Comparison of ENCODE assay signal across 20 cellular contexts in genomic region chr3:21954709-21955108, GRCh38.
DNase-seq lines count a peak whose midpoint lies in the region; ATAC-seq, FAIRE-seq and TF ChIP-seq lines count a peak whose summit lies in the region.
"Had no signal": no experiment of that assay in that cellular context is flagged by ENCODE, and none has a peak within 500 bp of the region (broad histone marks: within the 10 kb centered on the region; RNA-seq: fewer than 3 reads in every experiment).

No MANE protein-coding gene starts in this region.

- H3K4me3 ChIP-seq in bronchial epithelial cell (ENCODE audit: low read depth, low read length) (no peak overlapping the region), esophagus muscularis mucosa (no peak overlapping the region)
- H3K4me3 ChIP-seq: heart left ventricle, PC-9, right atrium auricular region, SK-N-MC, vagina had no signal

- no peak for TF ChIP-seq CTCF in bronchial epithelial cell (IDR thresholded peaks at IDR 0.05; ENCODE audit: insufficient read depth, low read length, severe bottlenecking)
- no peak for TF ChIP-seq CTCF in esophagus muscularis mucosa (IDR thresholded peaks at IDR 0.05)

- H3K27ac ChIP-seq in esophagus muscularis mucosa (replicated peaks in 1 of 4) = no peak overlapping the region
- H3K27ac ChIP-seq: heart left ventricle, PC-9, right atrium auricular region, SK-N-MC, vagina had no signal

- TF ChIP-seq EP300 in esophagus muscularis mucosa (IDR thresholded peaks at IDR 0.05) = no peak

- ATAC-seq in left lobe of liver = peak; percentile 24
- ATAC-seq in GM21737 (IDR thresholded peaks at IDR 0.05; ENCODE audit: unreplicated experiment) = no peak
- ATAC-seq: activated T-cell treated with anti-CD3 and anti-CD28 coated beads, Interleukin-2, amount 50 U/mL, for 4 hours; heart left ventricle had no signal

- H3K36me3 ChIP-seq in bronchial epithelial cell (ENCODE audit: control insufficient read depth, insufficient read depth, low read length) (no peaks in the 10 kb centered on the region), esophagus muscularis mucosa (no peaks in the 10 kb centered on the region)
- H3K36me3 ChIP-seq: heart left ventricle, right atrium auricular region, vagina had no signal

- H3K27me3 ChIP-seq in bronchial epithelial cell (ENCODE audit: control insufficient read depth, insufficient read depth, low read length) = no peaks in the 10 kb centered on the region
- no peaks in the 10 kb centered on the region for H3K27me3 ChIP-seq in esophagus muscularis mucosa
- H3K27me3 ChIP-seq: heart left ventricle, right atrium auricular region, vagina had no signal

- peaks cover 0 to 16% (median 7%) of the 10 kb centered on the region in 4 donors for H3K4me1 ChIP-seq in esophagus muscularis mucosa
- H3K4me1 ChIP-seq: heart left ventricle, right atrium auricular region, vagina had no signal

- FAIRE-seq in bronchial epithelial cell (lab: Jason Lieb, UNC) = no peak
- FAIRE-seq: endometrium, TTC549 had no signal

- TF ChIP-seq POLR2A in esophagus muscularis mucosa (IDR thresholded peaks at IDR 0.05; ENCODE audit: low read depth) = no peak

- 75% methylated on average over 2 of the region's 2 CpGs for WGBS in esophagus muscularis mucosa

- no peaks in the 10 kb centered on the region for H3K9me3 ChIP-seq in esophagus muscularis mucosa
- H3K9me3 ChIP-seq: vagina had no signal

- DNase-seq in AG08395 (ENCODE audit: low spot score) (peak; percentile 59), HS-27A (ENCODE audit: low read depth) (peak; percentile 45), bronchial epithelial cell (ENCODE audit: low read depth) (peak; percentile 50), left lobe of liver (ENCODE audit: low spot score) (no peak), esophagus muscularis mucosa (ENCODE audit: extremely low spot score) (no peak), DMS153 (lab: John Stamatoyannopoulos, UW) (no peak), DMS153 treated with DMSO at 0.1 percent for 48 hours (lab: John Stamatoyannopoulos, UW; ENCODE audit: unreplicated experiment) (no peak)
- DNase-seq: activated CD4-positive, alpha-beta T cell treated with anti-CD3 and anti-CD28 coated beads, Interleukin-2, amount 50 U/mL, for 1 hour; activated T-cell treated with anti-CD3 and anti-CD28 coated beads, Interleukin-2, amount 50 U/mL, for 4 hours; Calu3; heart left ventricle; MV-4-11; NCI-H526 treated with DMSO at 0.1 percent for 48 hours had no signal

- intact Hi-C loops in esophagus muscularis mucosa (cut with DNase I) = no loop called here

Comparison
In these comparisons a context has a peak if more than half of its experiments do, and no peak if none do; other contexts are left out.
1. DNase-seq: peak in AG08395 (single experiment), HS-27A (single experiment) and bronchial epithelial cell (single experiment); none in left lobe of liver (single experiment), esophagus muscularis mucosa (single experiment), DMS153 (single experiment) and DMS153 treated with DMSO at 0.1 percent for 48 hours (single experiment).